In the genomic region with DNA sequence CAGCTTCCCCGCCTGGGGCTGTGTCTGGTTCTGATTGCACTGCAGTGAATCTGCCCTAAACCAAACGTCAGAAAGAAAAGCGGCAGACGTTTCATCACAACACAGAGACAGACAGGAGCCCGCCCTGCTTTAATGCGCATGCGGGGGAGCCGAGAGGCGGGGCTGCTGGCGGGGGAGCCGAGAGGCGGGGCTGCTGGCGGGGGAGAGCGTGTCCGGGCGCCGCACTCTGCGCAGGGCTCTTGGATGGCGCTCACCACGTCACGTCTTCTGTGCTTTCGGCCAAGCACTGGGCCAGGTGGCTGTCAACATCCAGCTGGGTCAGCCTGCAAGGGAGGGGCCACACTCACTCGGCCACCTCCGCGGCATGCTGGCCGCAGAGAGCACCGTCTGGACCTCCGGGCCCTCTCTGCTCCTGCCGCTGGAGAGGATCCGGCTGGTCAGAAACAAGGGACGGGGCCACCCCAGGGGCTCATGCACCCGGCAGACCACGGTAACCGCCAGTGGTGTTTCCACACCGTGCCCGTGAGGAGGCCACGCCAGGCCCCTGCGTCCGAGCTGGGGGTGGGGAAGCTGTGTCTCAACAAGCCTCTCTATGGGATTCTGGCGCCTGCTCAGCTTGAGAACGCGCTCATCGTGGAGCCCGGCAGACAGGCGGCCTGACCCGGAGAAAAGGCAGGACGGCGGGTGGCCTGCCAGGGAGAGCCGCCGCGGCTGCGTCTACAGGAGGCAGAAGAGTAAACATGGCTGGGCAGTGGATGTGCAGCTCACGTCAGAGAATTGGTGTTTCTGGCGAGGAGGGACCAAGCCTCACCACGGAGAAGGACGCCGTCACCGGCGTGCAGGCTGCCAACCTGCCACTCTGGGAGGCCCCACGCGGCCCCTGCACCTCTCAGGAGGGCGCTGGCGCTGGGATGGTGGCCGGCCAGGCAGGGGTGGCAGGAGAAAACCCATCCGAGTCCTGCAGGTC, we compare ENCODE assay signal across 8 cellular contexts. TPM values are rescaled to one million over a fixed set of nuclear protein-coding genes. Genes with fewer than 3 reads are reported as not detected.
A peak's percentile ranks its signal among the peaks of the same experiment; 100 is the strongest.
DNase-seq lines count a peak whose midpoint lies in the region; ATAC-seq and TF ChIP-seq lines count a peak whose summit lies in the region.

No MANE protein-coding gene starts in this region.

- peaks cover 5% of the 10 kb centered on the region for H3K36me3 Mint-ChIP-seq in CD4-positive, CD25-positive, alpha-beta regulatory T cell

- H3K9me3 Mint-ChIP-seq in CD4-positive, CD25-positive, alpha-beta regulatory T cell, result no peaks in the 10 kb centered on the region

- H3K4me3 ChIP-seq in CD4-positive, CD25-positive, alpha-beta regulatory T cell (ENCODE audit: low read depth, low read length), result no peak overlapping the region
- H3K4me3 ChIP-seq in adrenal gland (peak overlapping the region in 2 of 4 donors; percentile 24 to 51), trophoblast cell (ENCODE audit: low read depth, low read length) (peak overlapping the region; percentile 52), tibial artery (peak overlapping the region; percentile 63 to 79)

- H2BK12ac ChIP-seq in trophoblast cell (ENCODE audit: low read length), result peak overlapping the region; percentile 68

- H4K12ac ChIP-seq in trophoblast cell (ENCODE audit: low read depth, low read length), result peak overlapping the region; percentile 37

- no peak overlapping the region for H2BK120ac ChIP-seq in trophoblast cell (ENCODE audit: insufficient read depth, low read length, poor library complexity)

- H4K91ac ChIP-seq in trophoblast cell (ENCODE audit: low read depth, low read length), result peak overlapping the region; percentile 72

- H2AK5ac ChIP-seq in trophoblast cell (ENCODE audit: low read length), result peak overlapping the region; percentile 60

- H3K4ac ChIP-seq in trophoblast cell (ENCODE audit: low read depth, low read length), result peak overlapping the region; percentile 61

- DNase-seq in CD4-positive, CD25-positive, alpha-beta regulatory T cell, result peak; percentile 83 to 91 (median 89)
- DNase-seq in NCI-H1105 (lab: John Stamatoyannopoulos, UW), result peak; percentile 89
- DNase-seq in SW480 (ENCODE audit: low spot score), result peak; percentile 92
- DNase-seq in adrenal gland, result peak; percentile 96 to 98 (median 98)
- DNase-seq in cardiac septum (ENCODE audit: low spot score), result peak; percentile 99
- peak; percentile 98 to 99 for DNase-seq in trophoblast cell
- peak; percentile 94 to 99 for DNase-seq in tibial artery

- 9 to 26% (median 20%) methylated on average over 22 to 65 of the region's 65 CpGs for WGBS in adrenal gland, 4 donors
- no CpG with 5 or more reads among the region's 65 CpGs for WGBS in trophoblast cell (ENCODE audit: extremely low coverage, insufficient coverage, insufficient read length)

- TF ChIP-seq CTCF in adrenal gland (IDR thresholded peaks at IDR 0.05) (no peak), tibial artery (IDR thresholded peaks at IDR 0.05) (no peak)

- H3K79me2 ChIP-seq in trophoblast cell (ENCODE audit: control insufficient read depth, insufficient read depth, low read length, poor library complexity), result peaks cover 9% of the 10 kb centered on the region

- peak overlapping the region; percentile 27 for H3K18ac ChIP-seq in trophoblast cell (ENCODE audit: low read length)

- peak overlapping the region; percentile 54 for H3K4me2 ChIP-seq in trophoblast cell (ENCODE audit: low read length)

- TF ChIP-seq POLR2A in adrenal gland (IDR thresholded peaks at IDR 0.05), result peak; percentile 83 to 94

- H3K27ac ChIP-seq in CD4-positive, CD25-positive, alpha-beta regulatory T cell (ENCODE audit: insufficient read depth, low read length, poor library complexity, severe bottlenecking), result peak overlapping the region; percentile 71
- H3K27ac ChIP-seq in adrenal gland (peak overlapping the region; percentile 80 to 97 (median 94)), trophoblast cell (ENCODE audit: low read depth, low read length) (peak overlapping the region; percentile 83), tibial artery (peak overlapping the region; percentile 93 to 97)

- H3K14ac ChIP-seq in trophoblast cell (ENCODE audit: low read length), result peak overlapping the region; percentile 48

- peak overlapping the region; percentile 76 to 92 (median 83) for H3K4me3 Mint-ChIP-seq in CD4-positive, CD25-positive, alpha-beta regulatory T cell

- no peaks in the 10 kb centered on the region for H3K27me3 Mint-ChIP-seq in CD4-positive, CD25-positive, alpha-beta regulatory T cell

- H2BK5ac ChIP-seq in trophoblast cell (ENCODE audit: low read depth, low read length, poor library complexity), result peak overlapping the region; percentile 32

- peak; percentile 85 to 89 for ATAC-seq in CD4-positive, CD25-positive, alpha-beta regulatory T cell (ENCODE audit: low read depth in 2 of 2)
- peak; percentile 82 for ATAC-seq in GM21529 (IDR thresholded peaks at IDR 0.05; ENCODE audit: unreplicated experiment)

- peaks cover 15% of the 10 kb centered on the region for H3K4me1 ChIP-seq in CD4-positive, CD25-positive, alpha-beta regulatory T cell (ENCODE audit: control insufficient read depth, insufficient read depth, low read length, poor library complexity, severe bottlenecking)
- H3K4me1 ChIP-seq in adrenal gland (replicated peaks in 1 of 2) (peaks cover 14 to 45% of the 10 kb centered on the region in 2 donors), trophoblast cell (ENCODE audit: control insufficient read depth in 1 of 2, insufficient read depth in 2 of 2, low read length in 2 of 2) (peaks cover 29 to 35% of the 10 kb centered on the region in 2 experiments), tibial artery (peaks cover 0 to 44% (median 42%) of the 10 kb centered on the region in 4 donors)

- peak overlapping the region; percentile 12 for H2AFZ ChIP-seq in trophoblast cell (ENCODE audit: insufficient read depth, low read length, poor library complexity)

- peaks cover 13% of the 10 kb centered on the region for H3K79me1 ChIP-seq in trophoblast cell (ENCODE audit: low read length)

- intact Hi-C loops in adrenal gland (cut with DNase I) (loop anchor here in 1 of 2 donors (10.0 kb wide), 1 partner anchor 355 kb away; no protein-coding TSS in a partner anchor), cardiac septum (cut with DNase I) (loop anchor here (2.0 kb wide), 1 partner anchor 57 kb away; no protein-coding TSS in a partner anchor), tibial artery (cut with DNase I; ENCODE audit: low total_unique reads) (no loop called here)

- H3K9me3 ChIP-seq in CD4-positive, CD25-positive, alpha-beta regulatory T cell (ENCODE audit: control insufficient read depth in 2 of 2, low read length in 2 of 2), result no peaks in the 10 kb centered on the region
- H3K9me3 ChIP-seq in adrenal gland (replicated peaks in 1 of 3), result no peaks in the 10 kb centered on the region
- H3K9me3 ChIP-seq in trophoblast cell (ENCODE audit: insufficient read depth, low read depth, low read length), result peaks cover 3% of the 10 kb centered on the region
- H3K9me3 ChIP-seq in tibial artery, result no peaks in the 10 kb centered on the region

- peak overlapping the region; percentile 43 for H3K9ac ChIP-seq in trophoblast cell (ENCODE audit: low read length)

- peak overlapping the region; percentile 45 for H4K8ac ChIP-seq in trophoblast cell (ENCODE audit: low read depth, low read length)

- peaks cover 6% of the 10 kb centered on the region for H3K36me3 ChIP-seq in CD4-positive, CD25-positive, alpha-beta regulatory T cell (ENCODE audit: control insufficient read depth, insufficient read depth, low read length)
- H3K36me3 ChIP-seq in adrenal gland (replicated peaks in 1 of 2) (no peaks in the 10 kb centered on the region), trophoblast cell (ENCODE audit: control insufficient read depth in 1 of 2, insufficient read depth in 2 of 2, low read length in 2 of 2) (peaks cover 25 to 29% of the 10 kb centered on the region in 2 experiments), tibial artery (peaks cover 0 to 21% (median 3%) of the 10 kb centered on the region in 3 donors)

- H3K27ac Mint-ChIP-seq in CD4-positive, CD25-positive, alpha-beta regulatory T cell, result peak overlapping the region; percentile 92 to 97 (median 97)

- H3K4me1 Mint-ChIP-seq in CD4-positive, CD25-positive, alpha-beta regulatory T cell, result peaks cover 0 to 21% (median 7%) of the 10 kb centered on the region in 4 donors

- no peaks in the 10 kb centered on the region for H3K27me3 ChIP-seq in CD4-positive, CD25-positive, alpha-beta regulatory T cell (ENCODE audit: control insufficient read depth, insufficient read depth, low read length)
- H3K27me3 ChIP-seq in adrenal gland (no peaks in the 10 kb centered on the region), trophoblast cell (ENCODE audit: insufficient read depth, low read length) (no peaks in the 10 kb centered on the region), tibial artery (no peaks in the 10 kb centered on the region)

- no peak overlapping the region for H3K23ac ChIP-seq in trophoblast cell (ENCODE audit: low read length)

RNA-seq across cellular contexts. Expression of gene FAAP20, which starts 4.8 kb away (rescaled TPM):
- 40.4 TPM for total RNA-seq in CD4-positive, CD25-positive, alpha-beta regulatory T cell
- polyA plus RNA-seq in CD4-positive, CD25-positive, alpha-beta regulatory T cell, result 10 to 100 TPM; 40.0 to 66.5 (median 51.5) TPM
- total RNA-seq in adrenal gland (100 to 1,000 TPM in 1 of 8 donors, 10 to 100 TPM in 7; 26.4 to 106 (median 62.0) TPM), cardiac septum (40.5 TPM)
- polyA plus RNA-seq in adrenal gland, result 100 to 1,000 TPM in 2 of 3 donors, 1 to 10 TPM in 1; 2.7 to 185 (median 160) TPM
- polyA plus RNA-seq in trophoblast cell (2013), result 85.8 and 86.1 TPM in 2 replicates

RNA-seq across cellular contexts. Expression of gene SKI, which starts 38.4 kb away (rescaled TPM):
- 218 TPM for total RNA-seq in CD4-positive, CD25-positive, alpha-beta regulatory T cell
- under 1 TPM; 0.25 to 0.57 (median 0.31) TPM for polyA plus RNA-seq in CD4-positive, CD25-positive, alpha-beta regulatory T cell
- total RNA-seq in adrenal gland (10 to 100 TPM; 30.6 to 53.6 (median 43.7) TPM), cardiac septum (39.9 TPM)
- polyA plus RNA-seq in adrenal gland, result 10 to 100 TPM in 2 of 3 donors, 1 to 10 TPM in 1; 9.4 to 21.2 (median 10.8) TPM
- 73.3 and 73.7 TPM in 2 replicates for polyA plus RNA-seq in trophoblast cell (2013)
